In genomic region chr11:11297578-11297977, GRCh38 we compare ENCODE assay signal across 34 cellular contexts. TPM values are rescaled to one million over a fixed set of nuclear protein-coding genes. Genes with fewer than 3 reads are reported as not detected.
DNase-seq lines count a peak whose midpoint lies in the region; ATAC-seq and TF ChIP-seq lines count a peak whose summit lies in the region.
"Had no signal": no experiment of that assay in that cellular context is flagged by ENCODE, and none has a peak within 500 bp of the region (broad histone marks: within the 10 kb centered on the region; RNA-seq: fewer than 3 reads in every experiment).

No MANE protein-coding gene starts in this region.

- intact Hi-C loops in Caco-2 (cut with micrococcal nuclease; ENCODE audit: unreplicated experiment) = no loop called here

- DNase-seq in NCI-H146 (lab: John Stamatoyannopoulos, UW) (peak; percentile 30), NCI-H146 treated with DMSO at 0.1 percent for 48 hours (lab: John Stamatoyannopoulos, UW; ENCODE audit: unreplicated experiment) (no peak), ELR (ENCODE audit: low read depth) (peak; percentile 4), NCI-H69 (lab: John Stamatoyannopoulos, UW) (peak; percentile 32), foreskin melanocyte (peak; percentile 6), Caco-2 (no peak), SHP77 treated with DMSO at 0.1 percent for 48 hours (lab: John Stamatoyannopoulos, UW) (no peak)
- DNase-seq: 8988T; activated CD4-positive, alpha-beta T cell treated with anti-CD3 and anti-CD28 coated beads for 48 hours; activated gamma-delta T cell treated with Interleukin-2 at 50 U/mL for 16 hours; activated naive CD8-positive, alpha-beta T cell treated with anti-CD3 and anti-CD28 coated beads, Interleukin-2, amount 10 ng/mL, durations not matched to agents 7 days and 5 days; activated T-cell treated with anti-CD3 and anti-CD28 coated beads, Interleukin-2, amount 50 U/mL, for 4 hours; aorta; DMS79 treated with DMSO at 0.1 percent for 48 hours; effector CD4-positive, alpha-beta T cell; glutamatergic neuron; H9; KG1; mesendoderm; NCI-H1694 treated with DMSO at 0.1 percent for 48 hours; NCI-H2171 treated with DMSO at 0.1 percent for 48 hours; NCI-H526 treated with DMSO at 0.1 percent for 48 hours; Peyer's patch; right lobe of liver; SJCRH30; stimulated activated CD8-positive, alpha-beta memory T cell treated with anti-CD3 and anti-CD28 coated beads, Interleukin-4, amount 100 ng/mL, for 48 hours; stomach; T-helper 9 cell; thyroid gland; uterus had no signal

- no peak for ATAC-seq in GM18867 (IDR thresholded peaks at IDR 0.05; ENCODE audit: unreplicated experiment)
- ATAC-seq: activated T-cell treated with anti-CD3 and anti-CD28 coated beads, Interleukin-2, amount 50 U/mL, for 4 hours; left lobe of liver; right lobe of liver had no signal

- no TSS peak for BruUV-seq in Caco-2 (replicated peaks; lab: Mats Ljungman, UMichigan)

- H3K9me3 ChIP-seq in Caco-2 = no peaks in the 10 kb centered on the region
- H3K9me3 ChIP-seq: Peyer's patch, right lobe of liver, SJCRH30, stomach, thyroid gland, uterus had no signal

- no peaks in the 10 kb centered on the region for H3K9me3 Mint-ChIP-seq in Caco-2 (ENCODE audit: unreplicated experiment)
- H3K9me3 Mint-ChIP-seq: activated naive CD8-positive, alpha-beta T cell treated with anti-CD3 and anti-CD28 coated beads, Interleukin-2, amount 10 ng/mL, durations not matched to agents 7 days and 5 days; activated T-cell treated with anti-CD3 and anti-CD28 coated beads, Interleukin-2, amount 50 U/mL, for 4 hours; H9; neural progenitor cell had no signal

- H3K4me3 ChIP-seq in Caco-2 (ENCODE audit: low read depth, low read length) = no peak overlapping the region
- H3K4me3 ChIP-seq: cardiac muscle cell, neural progenitor cell, Peyer's patch, right lobe of liver, SJCRH30, stomach, thyroid gland, uterus had no signal

- no peaks in the 10 kb centered on the region for H3K36me3 Mint-ChIP-seq in Caco-2 (ENCODE audit: insufficient read depth, unreplicated experiment)
- H3K36me3 Mint-ChIP-seq: activated naive CD8-positive, alpha-beta T cell treated with anti-CD3 and anti-CD28 coated beads, Interleukin-2, amount 10 ng/mL, durations not matched to agents 7 days and 5 days; neural progenitor cell had no signal

- H3K4me1 Mint-ChIP-seq in Caco-2 (ENCODE audit: low read depth, unreplicated experiment) = no peaks in the 10 kb centered on the region
- H3K4me1 Mint-ChIP-seq: activated naive CD8-positive, alpha-beta T cell treated with anti-CD3 and anti-CD28 coated beads, Interleukin-2, amount 10 ng/mL, durations not matched to agents 7 days and 5 days; H9 had no signal

- CTCF ChIA-PET in Caco-2 (lab: Charles Lee) = no interaction called here

- H3K4me1 ChIP-seq in Caco-2 = no peaks in the 10 kb centered on the region
- H3K4me1 ChIP-seq: Peyer's patch, right lobe of liver, stomach, uterus had no signal

- H3K36me3 ChIP-seq in Caco-2 (ENCODE audit: control insufficient read depth, insufficient read depth, low read length) = no peaks in the 10 kb centered on the region
- H3K36me3 ChIP-seq: cardiac muscle cell, neural progenitor cell, Peyer's patch, right lobe of liver, SJCRH30, stomach, thyroid gland, uterus had no signal

- TF ChIP-seq CTCF in Caco-2 (IDR thresholded peaks at IDR 0.05; ENCODE audit: insufficient read depth in 1 of 2, low read depth in 1 of 2, low read length in 1 of 2, severe bottlenecking in 1 of 2, unreplicated experiment in 1 of 2) = no peak

- 0 out of 2 replicates have a peak, but pooled peaks cover 1% of the 10 kb centered on the region for H3K27me3 ChIP-seq in Caco-2 (replicated peaks; ENCODE audit: control insufficient read depth, insufficient read depth, low read length)
- H3K27me3 ChIP-seq: neural progenitor cell, Peyer's patch, right lobe of liver, SJCRH30, stomach, thyroid gland, uterus had no signal

- peaks cover 15% of the 10 kb centered on the region for H3K27me3 Mint-ChIP-seq in Caco-2 (ENCODE audit: insufficient read depth, unreplicated experiment)

- POLR2A ChIA-PET in Caco-2 (lab: Charles Lee) = no interaction called here

- H3K4me3 Mint-ChIP-seq in Caco-2 (ENCODE audit: unreplicated experiment) = no peak overlapping the region
- H3K4me3 Mint-ChIP-seq: activated naive CD8-positive, alpha-beta T cell treated with anti-CD3 and anti-CD28 coated beads, Interleukin-2, amount 10 ng/mL, durations not matched to agents 7 days and 5 days; activated T-cell treated with anti-CD3 and anti-CD28 coated beads, Interleukin-2, amount 50 U/mL, for 4 hours; H9; neural progenitor cell had no signal

- H3K27ac Mint-ChIP-seq in Caco-2 (ENCODE audit: unreplicated experiment) = no peak overlapping the region
- H3K27ac Mint-ChIP-seq: activated naive CD8-positive, alpha-beta T cell treated with anti-CD3 and anti-CD28 coated beads, Interleukin-2, amount 10 ng/mL, durations not matched to agents 7 days and 5 days; H9 had no signal

RNA-seq across cellular contexts. Expression of gene CSNK2A3, which starts 55.5 kb away (rescaled TPM):
- 0.75 and 1.2 TPM in 2 replicates for total RNA-seq in Caco-2 (2022)

Comparison
In these comparisons a context has a peak if more than half of its experiments do, and no peak if none do; other contexts are left out.
1. DNase-seq: peak in NCI-H146 (single experiment), ELR (single experiment), NCI-H69 (single experiment) and foreskin melanocyte (single experiment); none in NCI-H146 treated with DMSO at 0.1 percent for 48 hours (single experiment), Caco-2 (0 of 2) and SHP77 treated with DMSO at 0.1 percent for 48 hours (single experiment).